3 cellular contexts compared by ENCODE assay signal in the genomic region with DNA sequence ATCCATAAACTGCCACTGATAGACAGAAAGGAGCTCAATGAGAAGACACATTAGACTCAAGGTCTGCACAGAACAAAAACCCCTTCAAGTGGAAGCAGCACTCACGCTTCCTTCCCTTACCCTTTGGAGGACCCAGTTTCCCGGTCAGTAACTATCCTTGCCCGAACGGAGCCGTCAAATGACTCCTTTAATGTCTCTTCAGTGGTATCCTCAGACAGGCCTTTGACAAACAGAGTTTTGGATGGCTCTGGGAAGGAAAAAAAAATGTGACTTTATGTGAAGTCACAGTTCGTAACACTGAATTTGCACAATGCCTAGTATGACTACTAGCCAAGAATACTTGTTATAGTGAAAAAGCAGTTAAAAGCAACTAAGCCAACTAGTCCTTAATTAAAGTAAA.
TF ChIP-seq lines count a peak whose summit lies in the region.

No MANE protein-coding gene starts in this region.

TF ChIP-seq in HEK293, 187 proteins besides CTCF, POLR2A, EP300 and RAD21:
- peak; percentile 46; the same call in 1 of the 2 replicates for TF ChIP-seq ZNF600 (tag by site-specific recombination; IDR thresholded peaks at IDR 0.05)
- TF ChIP-seq, protein P1, sequence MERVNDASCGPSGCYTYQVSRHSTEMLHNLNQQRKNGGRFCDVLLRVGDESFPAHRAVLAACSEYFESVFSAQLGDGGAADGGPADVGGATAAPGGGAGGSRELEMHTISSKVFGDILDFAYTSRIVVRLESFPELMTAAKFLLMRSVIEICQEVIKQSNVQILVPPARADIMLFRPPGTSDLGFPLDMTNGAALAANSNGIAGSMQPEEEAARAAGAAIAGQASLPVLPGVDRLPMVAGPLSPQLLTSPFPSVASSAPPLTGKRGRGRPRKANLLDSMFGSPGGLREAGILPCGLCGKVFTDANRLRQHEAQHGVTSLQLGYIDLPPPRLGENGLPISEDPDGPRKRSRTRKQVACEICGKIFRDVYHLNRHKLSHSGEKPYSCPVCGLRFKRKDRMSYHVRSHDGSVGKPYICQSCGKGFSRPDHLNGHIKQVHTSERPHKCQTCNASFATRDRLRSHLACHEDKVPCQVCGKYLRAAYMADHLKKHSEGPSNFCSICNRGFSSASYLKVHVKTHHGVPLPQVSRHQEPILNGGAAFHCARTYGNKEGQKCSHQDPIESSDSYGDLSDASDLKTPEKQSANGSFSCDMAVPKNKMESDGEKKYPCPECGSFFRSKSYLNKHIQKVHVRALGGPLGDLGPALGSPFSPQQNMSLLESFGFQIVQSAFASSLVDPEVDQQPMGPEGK (tag by site-specific recombination; IDR thresholded peaks at IDR 0.05): no peak

TF ChIP-seq in GM12878, 131 proteins besides CTCF, POLR2A, EP300 and RAD21:
- no peak for TF ChIP-seq GATAD2B (conservative IDR thresholded peaks at IDR 0.05; ENCODE audit: low read depth)
- TF ChIP-seq POLR2AphosphoS5 (IDR thresholded peaks at IDR 0.05; ENCODE audit: low read length): peak; percentile 16
- no peak for TF ChIP-seq SMARCA5 (IDR thresholded peaks at IDR 0.05)
- TF ChIP-seq ZSCAN29 (IDR thresholded peaks at IDR 0.05): no peak
- TF ChIP-seq CBX5 (IDR thresholded peaks at IDR 0.05; ENCODE audit: low read depth): no peak
- TF ChIP-seq, protein P2, sequence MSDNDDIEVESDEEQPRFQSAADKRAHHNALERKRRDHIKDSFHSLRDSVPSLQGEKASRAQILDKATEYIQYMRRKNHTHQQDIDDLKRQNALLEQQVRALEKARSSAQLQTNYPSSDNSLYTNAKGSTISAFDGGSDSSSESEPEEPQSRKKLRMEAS (IDR thresholded peaks at IDR 0.05; ENCODE audit: low read depth, low read length): no peak
- peak; percentile 6; the same call in 1 of the 2 replicates for TF ChIP-seq POLR2AphosphoS2 (IDR thresholded peaks at IDR 0.05; ENCODE audit: low read depth, low read length)
- no peak for TF ChIP-seq PAX5 (IDR thresholded peaks at IDR 0.05; ENCODE audit: borderline replicate concordance, low read depth, low read length)
- no peak for TF ChIP-seq ASH2L (IDR thresholded peaks at IDR 0.05; ENCODE audit: borderline replicate concordance, low read depth)

TF ChIP-seq in GM12891, 5 proteins besides CTCF, POLR2A, EP300 and RAD21:
- TF ChIP-seq TAF1 (IDR thresholded peaks at IDR 0.05; ENCODE audit: low read depth, low read length) (no peak), POLR2AphosphoS5 (IDR thresholded peaks at IDR 0.05; ENCODE audit: low read depth, low read length) (no peak), PAX5 (IDR thresholded peaks at IDR 0.05; ENCODE audit: insufficient read depth, low read length, severe bottlenecking) (no peak), POU2F2 (IDR thresholded peaks at IDR 0.05; ENCODE audit: low read depth, low read length) (no peak), SPI1 (IDR thresholded peaks at IDR 0.05; ENCODE audit: low read depth, low read length) (no peak)
TF ChIP-seq in GM12891: peak in this region for 0.
